ENCODE assay signal across 17 cellular contexts in the genomic region with DNA sequence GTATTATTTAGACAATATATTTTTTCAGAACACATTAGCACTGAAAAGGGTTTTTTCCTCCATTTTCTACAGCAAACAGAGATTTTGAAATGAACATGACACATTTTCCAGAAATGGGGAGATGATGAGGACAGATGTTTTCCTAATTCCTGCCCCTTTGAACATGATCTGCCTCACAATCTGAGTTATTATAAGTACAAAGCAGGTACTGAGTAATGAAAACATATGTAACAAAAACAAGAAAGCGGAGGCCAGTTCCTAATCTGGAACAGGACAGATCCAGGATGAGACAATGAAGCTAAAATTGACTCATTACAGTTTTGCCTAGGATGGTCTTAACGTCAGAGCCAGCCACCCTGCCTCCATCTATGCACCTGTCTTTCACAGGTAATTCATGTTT.
DNase-seq lines count a peak whose midpoint lies in the region; ATAC-seq and TF ChIP-seq lines count a peak whose summit lies in the region.
"Had no signal": no experiment of that assay in that cellular context is flagged by ENCODE, and none has a peak within 500 bp of the region (broad histone marks: within the 10 kb centered on the region; RNA-seq: fewer than 3 reads in every experiment).

No MANE protein-coding gene starts in this region.

- no peak overlapping the region for H3K23ac ChIP-seq in IMR-90 (ENCODE audit: low read depth, low read length)

- H4K5ac ChIP-seq in IMR-90 (ENCODE audit: low read depth, low read length), result no peak overlapping the region

- intact Hi-C loops in IMR-90 (cut with micrococcal nuclease), result no loop called here

- H3K27ac Mint-ChIP-seq in HFFc6, result no peak overlapping the region
- H3K27ac Mint-ChIP-seq: CD4-positive, alpha-beta memory T cell; GM23338; H9 had no signal

- no peak overlapping the region for H3K14ac ChIP-seq in IMR-90 (replicated peaks; ENCODE audit: low read depth, low read length)

- no peak for TF ChIP-seq RAD21 in IMR-90 (IDR thresholded peaks at IDR 0.05; ENCODE audit: low read length)

- no peak overlapping the region for H3K56ac ChIP-seq in IMR-90 (ENCODE audit: extremely low read depth, insufficient read depth, low read length)

- no peak overlapping the region for H3K4ac ChIP-seq in IMR-90 (ENCODE audit: low read depth, low read length)

- H3K4me3 ChIP-seq in IMR-90 (ENCODE audit: insufficient read depth, low read depth, low read length) (no peak overlapping the region), RWPE2 (ENCODE audit: severe bottlenecking) (no peak overlapping the region), epithelial cell of esophagus (ENCODE audit: low read length) (no peak overlapping the region), foreskin fibroblast (ENCODE audit: low read depth in 1 of 2, low read length in 2 of 2) (no peak overlapping the region)
- H3K4me3 ChIP-seq: GM23338 had no signal

- DNase-seq in IMR-90, result no peak
- DNase-seq in RWPE2 (ENCODE audit: low spot score), result no peak
- peak; percentile 17 for DNase-seq in epithelial cell of esophagus (ENCODE audit: low read depth)
- DNase-seq in foreskin fibroblast, result peak; percentile 28 to 59
- DNase-seq in HFFc6, result no peak
- DNase-seq: C1 segment of cervical spinal cord; Calu3; CD4-positive, alpha-beta memory T cell; COR-L47; DMS53; DMS79 treated with DMSO at 0.1 percent for 48 hours; H9 had no signal

- H2AK9ac ChIP-seq in IMR-90 (replicated peaks; ENCODE audit: low read depth, low read length, poor library complexity), result no peak overlapping the region

- peaks cover 37% of the 10 kb centered on the region for H3K4me1 Mint-ChIP-seq in HFFc6 (ENCODE audit: low read depth)
- H3K4me1 Mint-ChIP-seq: CD4-positive, alpha-beta memory T cell; GM23338; H9 had no signal

- no peak for TF ChIP-seq POLR2A in IMR-90 (IDR thresholded peaks at IDR 0.05; ENCODE audit: low read depth, low read length)

- H3K9ac ChIP-seq in IMR-90 (ENCODE audit: low read depth, low read length), result no peak overlapping the region

- no peak overlapping the region for H4K91ac ChIP-seq in IMR-90 (ENCODE audit: insufficient read depth, low read depth, low read length)

- no TSS peak for BruUV-seq in IMR-90 (replicated peaks; lab: Mats Ljungman, UMichigan)

- H3K36me3 Mint-ChIP-seq in HFFc6 (ENCODE audit: low read depth), result peaks cover 5% of the 10 kb centered on the region; the same call in 1 of the 2 replicates
- H3K36me3 Mint-ChIP-seq: CD4-positive, alpha-beta memory T cell had no signal

- H3K4me1 ChIP-seq in IMR-90 (ENCODE audit: control insufficient read depth, insufficient read depth, low read length) (peaks cover 2% of the 10 kb centered on the region; the same call in 1 of the 2 replicates), RWPE2 (ENCODE audit: insufficient read depth, poor library complexity, severe bottlenecking) (peaks cover 56% of the 10 kb centered on the region)

- H4K8ac ChIP-seq in IMR-90 (ENCODE audit: low read depth in 2 of 2, low read length in 2 of 2), result no peak overlapping the region

- no peaks in the 10 kb centered on the region; the same call in 1 of the 2 replicates for H3K9me1 ChIP-seq in IMR-90 (ENCODE audit: insufficient read depth, low read length)

- H3K27me3 Mint-ChIP-seq in HFFc6 (ENCODE audit: insufficient read depth), result no peaks in the 10 kb centered on the region
- H3K27me3 Mint-ChIP-seq: CD4-positive, alpha-beta memory T cell had no signal

- H2BK5ac ChIP-seq in IMR-90 (ENCODE audit: low read depth, low read length, poor library complexity, severe bottlenecking), result no peak overlapping the region

- ATAC-seq in IMR-90 (ENCODE audit: low read depth) (no peak), RWPE2 (ENCODE audit: low read depth) (peak; percentile 3; the same call in 1 of the 3 replicates), HG02678 (IDR thresholded peaks at IDR 0.05; ENCODE audit: unreplicated experiment) (no peak), HG02798 (IDR thresholded peaks at IDR 0.05; ENCODE audit: poor library complexity, unreplicated experiment) (no peak), GM21576 (IDR thresholded peaks at IDR 0.05; ENCODE audit: unreplicated experiment) (no peak)
- ATAC-seq: GM23338, HCT116 had no signal

- H3K27me3 ChIP-seq in IMR-90 (ENCODE audit: control insufficient read depth, insufficient read depth, low read length) (no peaks in the 10 kb centered on the region), RWPE2 (ENCODE audit: insufficient read depth, poor library complexity, severe bottlenecking) (no peaks in the 10 kb centered on the region)

- no peak overlapping the region for H2AK5ac ChIP-seq in IMR-90 (ENCODE audit: low read depth, low read length)

- peak overlapping the region; percentile 41 for H2AFZ ChIP-seq in IMR-90 (replicated peaks; ENCODE audit: low read length, poor library complexity)
- H2AFZ ChIP-seq: GM23338 had no signal

- 0 out of 2 replicates have a peak overlapping the region, but pooled peaks have one; percentile 10 for H2BK20ac ChIP-seq in IMR-90 (ENCODE audit: low read depth, low read length)

- no peak overlapping the region for H3K4me3 Mint-ChIP-seq in HFFc6
- H3K4me3 Mint-ChIP-seq: CD4-positive, alpha-beta memory T cell; GM23338; H9 had no signal

- no peak for TF ChIP-seq CTCF in IMR-90 (conservative IDR thresholded peaks at IDR 0.05; ENCODE audit: low read depth, low read length)
- no peak for TF ChIP-seq CTCF in RWPE2 (IDR thresholded peaks at IDR 0.05; ENCODE audit: poor library complexity, severe bottlenecking)
- TF ChIP-seq CTCF in epithelial cell of esophagus (IDR thresholded peaks at IDR 0.05; ENCODE audit: insufficient read depth, low read depth, low read length, missing control alignments), result no peak
- TF ChIP-seq CTCF in foreskin fibroblast (IDR thresholded peaks at IDR 0.05; ENCODE audit: low read depth, low read length), result no peak
- TF ChIP-seq CTCF in HFFc6 (IDR thresholded peaks at IDR 0.05), result no peak

- no peak overlapping the region for H2BK15ac ChIP-seq in IMR-90 (ENCODE audit: low read depth, low read length)

- CTCF ChIA-PET in IMR-90 (lab: Yijun Ruan, JAX), result no interaction called here

- in situ Hi-C loops in IMR-90 (cut with MboI; ENCODE audit: low sequenced_read_pairs), result no loop called here

- H3K9me3 ChIP-seq in IMR-90 (ENCODE audit: control insufficient read depth, insufficient read depth, low read length) (0 out of 2 replicates have a peak, but pooled peaks cover 5% of the 10 kb centered on the region), RWPE2 (ENCODE audit: severe bottlenecking) (no peaks in the 10 kb centered on the region)

- no peaks in the 10 kb centered on the region for H3K79me1 ChIP-seq in IMR-90 (ENCODE audit: low read depth in 1 of 2, low read length in 2 of 2)

- H3K9me3 Mint-ChIP-seq in HFFc6, result no peaks in the 10 kb centered on the region; the same call in 1 of the 2 replicates
- H3K9me3 Mint-ChIP-seq: GM23338, H9 had no signal

- POLR2A ChIA-PET in IMR-90 (lab: Charles Lee; ENCODE audit: unreplicated experiment), result no interaction called here

- no peak overlapping the region for H3K4me2 ChIP-seq in IMR-90 (ENCODE audit: low read depth, low read length)
- H3K4me2 ChIP-seq: GM23338 had no signal

- WGBS in IMR-90 (ENCODE audit: extremely low coverage in 2 of 2, insufficient read length in 1 of 2), 2 experiments, result no CpG with 5 or more reads among the region's 2 CpGs

- no peak overlapping the region for H3K18ac ChIP-seq in IMR-90 (ENCODE audit: low read depth, low read length)

- H2BK120ac ChIP-seq in IMR-90 (ENCODE audit: low read depth, low read length), result no peak overlapping the region

- no peaks in the 10 kb centered on the region for H4K20me1 ChIP-seq in IMR-90 (ENCODE audit: insufficient read depth, low read length)

- H3K36me3 ChIP-seq in IMR-90 (ENCODE audit: control insufficient read depth, insufficient read depth, low read length) (no peaks in the 10 kb centered on the region), RWPE2 (ENCODE audit: low read depth) (no peaks in the 10 kb centered on the region)

- dilution Hi-C loops in IMR-90 (cut with HindIII; ENCODE audit: low sequenced_read_pairs, unreplicated experiment), result no loop called here

- H3K27ac ChIP-seq in IMR-90 (ENCODE audit: insufficient read depth, low read length) (no peak overlapping the region), RWPE2 (ENCODE audit: poor library complexity, severe bottlenecking) (peak overlapping the region; percentile 2)

TF ChIP-seq in IMR-90, 13 proteins besides CTCF, POLR2A, EP300 and RAD21:
- TF ChIP-seq CEBPB (IDR thresholded peaks at IDR 0.05; ENCODE audit: low read depth, low read length), result no peak
- TF ChIP-seq RFX5 (IDR thresholded peaks at IDR 0.05; ENCODE audit: low read depth, low read length), result no peak
TF ChIP-seq in IMR-90: peak in this region for 0.

Comparison
In these comparisons a context has a peak if more than half of its experiments do, and no peak if none do; other contexts are left out.
1. DNase-seq: peak in epithelial cell of esophagus (single experiment) and foreskin fibroblast (2 of 2); none in IMR-90 (single experiment), RWPE2 (single experiment) and HFFc6 (single experiment).